ENCODE assay signal across 8 cellular contexts in genomic region chr17:76264425-76264754, GRCh38. TPM values are rescaled to one million over a fixed set of nuclear protein-coding genes. Genes with fewer than 3 reads are reported as not detected.
A peak's percentile ranks its signal among the peaks of the same experiment; 100 is the strongest.
DNase-seq lines count a peak whose midpoint lies in the region; ATAC-seq, FAIRE-seq and TF ChIP-seq lines count a peak whose summit lies in the region.

No MANE protein-coding gene starts in this region.

- peaks cover 5% of the 10 kb centered on the region for H3K36me3 ChIP-seq in CD4-positive, CD25-positive, alpha-beta regulatory T cell (ENCODE audit: control insufficient read depth, insufficient read depth, low read length)
- no peaks in the 10 kb centered on the region for H3K36me3 ChIP-seq in GM12878 (ENCODE audit: control insufficient read depth in 2 of 2, insufficient read depth in 2 of 2, low read length in 1 of 2)

- no peak for TF ChIP-seq CTCF in GM12878 (IDR thresholded peaks at IDR 0.05 in 2 of 3, conservative IDR thresholded peaks at IDR 0.05 in 1 of 3; ENCODE audit: control insufficient read depth in 2 of 3, extremely low read depth in 1 of 3, insufficient read depth in 1 of 3, low read depth in 3 of 3, low read length in 3 of 3)

- TF ChIP-seq EP300 in GM12878 (IDR thresholded peaks at IDR 0.05; ENCODE audit: borderline replicate concordance in 1 of 2, control insufficient read depth in 1 of 2, low read depth in 2 of 2, low read length in 2 of 2), result no peak

- H3K4me2 ChIP-seq in GM12878 (ENCODE audit: control insufficient read depth, insufficient read depth), result peak overlapping the region; percentile 44

- no TSS peak for BruUV-seq in GM12878 (replicated peaks; lab: Mats Ljungman, UMichigan)

- no peak for TF ChIP-seq POLR2A in GM12878 (IDR thresholded peaks at IDR 0.05; ENCODE audit: low read depth, low read length)

- H3K9ac ChIP-seq in GM12878 (ENCODE audit: control insufficient read depth, insufficient read depth, low read length), result peak overlapping the region; percentile 66

- no peak for TF ChIP-seq RAD21 in GM12878 (IDR thresholded peaks at IDR 0.05; ENCODE audit: insufficient read depth, low read depth, low read length)

- peaks cover 44% of the 10 kb centered on the region for H3K4me1 ChIP-seq in CD4-positive, CD25-positive, alpha-beta regulatory T cell (ENCODE audit: control insufficient read depth, insufficient read depth, low read length, poor library complexity, severe bottlenecking)
- peaks cover 50% of the 10 kb centered on the region for H3K4me1 ChIP-seq in GM12878 (ENCODE audit: control insufficient read depth, insufficient read depth, low read length)

- H3K27me3 Mint-ChIP-seq in CD4-positive, CD25-positive, alpha-beta regulatory T cell, result no peaks in the 10 kb centered on the region
- no peaks in the 10 kb centered on the region for H3K27me3 Mint-ChIP-seq in natural killer cell treated with Interleukin-12 subunit alpha and Interleukin-12 subunit beta and Interleukin-15 and Interleukin-18, amount 100 ng/mL, for 72 hours

- H3K4me3 Mint-ChIP-seq in CD4-positive, CD25-positive, alpha-beta regulatory T cell, result peak overlapping the region; percentile 82 to 94 (median 90)
- H3K4me3 Mint-ChIP-seq in natural killer cell treated with Interleukin-12 subunit alpha and Interleukin-12 subunit beta and Interleukin-15 and Interleukin-18, amount 100 ng/mL, for 72 hours, result peak overlapping the region; percentile 84

- POLR2A ChIA-PET in GM12878 (lab: Charles Lee), result interaction anchor here (0.6 to 17.9 kb wide), 13 partner anchors 8 to 480 kb away, joined by 3 to 427 read pairs (median 5); partner anchors contain the start of genes RNF157, UNK and WBP2

- H3K79me2 ChIP-seq in GM12878 (ENCODE audit: control insufficient read depth, insufficient read depth, low read length), result peaks cover 42% of the 10 kb centered on the region

- H4K20me1 ChIP-seq in GM12878 (ENCODE audit: control insufficient read depth, insufficient read depth), result no peaks in the 10 kb centered on the region

- H3K27me3 ChIP-seq in CD4-positive, CD25-positive, alpha-beta regulatory T cell (ENCODE audit: control insufficient read depth, insufficient read depth, low read length), result no peaks in the 10 kb centered on the region
- H3K27me3 ChIP-seq in GM12878 (replicated peaks in 1 of 2; ENCODE audit: control insufficient read depth in 2 of 2, insufficient read depth in 2 of 2, low read length in 1 of 2), result no peaks in the 10 kb centered on the region

- CTCF ChIA-PET in GM12878 (lab: Yijun Ruan, JAX), result interaction anchor here (0.9 to 7.9 kb wide), 9 partner anchors 9 to 85 kb away, joined by 3 to 82 read pairs (median 16); no protein-coding TSS in a partner anchor

- no peak overlapping the region for H2AFZ ChIP-seq in GM12878 (ENCODE audit: control insufficient read depth, low read depth, low read length)

- no peaks in the 10 kb centered on the region for H3K9me3 ChIP-seq in CD4-positive, CD25-positive, alpha-beta regulatory T cell (ENCODE audit: control insufficient read depth in 2 of 2, low read length in 2 of 2)
- H3K9me3 ChIP-seq in GM12878 (replicated peaks; ENCODE audit: control insufficient read depth, insufficient read depth, low read length), result no peaks in the 10 kb centered on the region

- no peak for DNase-seq in CD4-positive, CD25-positive, alpha-beta regulatory T cell
- DNase-seq in GM12878 (ENCODE audit: low read depth, low spot score), result no peak
- DNase-seq in natural killer cell treated with Interleukin-12 subunit alpha and Interleukin-12 subunit beta and Interleukin-15 and Interleukin-18, amount 100 ng/mL, for 72 hours (ENCODE audit: low spot score), result no peak
- no peak for DNase-seq in NCI-H446 (lab: John Stamatoyannopoulos, UW)
- no peak for DNase-seq in NCI-H345 (lab: John Stamatoyannopoulos, UW)
- no peak for DNase-seq in NCI-H2107 treated with DMSO at 0.1 percent for 48 hours (lab: John Stamatoyannopoulos, UW; ENCODE audit: unreplicated experiment)

- ATAC-seq in CD4-positive, CD25-positive, alpha-beta regulatory T cell (ENCODE audit: low read depth in 2 of 2), result no peak
- ATAC-seq in HG03039 (IDR thresholded peaks at IDR 0.05; ENCODE audit: unreplicated experiment) (peak; percentile 2), GM12878 (peak; percentile 0; the same call in 2 of the 3 replicates), HG02852 (IDR thresholded peaks at IDR 0.05; ENCODE audit: unreplicated experiment) (no peak)
- peak in 1 of 2 donors; percentile 0 for ATAC-seq in natural killer cell treated with Interleukin-12 subunit alpha and Interleukin-12 subunit beta and Interleukin-15 and Interleukin-18, amount 100 ng/mL, for 72 hours

- H3K27ac Mint-ChIP-seq in CD4-positive, CD25-positive, alpha-beta regulatory T cell, result peak overlapping the region; percentile 94 to 98 (median 95)
- H3K27ac Mint-ChIP-seq in natural killer cell treated with Interleukin-12 subunit alpha and Interleukin-12 subunit beta and Interleukin-15 and Interleukin-18, amount 100 ng/mL, for 72 hours, result peak overlapping the region; percentile 97 to 100

- WGBS in GM12878 (ENCODE audit: insufficient coverage, insufficient replicate concordance, low lambda C conversion rate, missing lambda C conversion rate), result 0% methylated on average over 9 of the region's 9 CpGs

- H3K4me1 Mint-ChIP-seq in CD4-positive, CD25-positive, alpha-beta regulatory T cell, result peaks cover 11 to 63% (median 41%) of the 10 kb centered on the region in 4 donors
- H3K4me1 Mint-ChIP-seq in natural killer cell treated with Interleukin-12 subunit alpha and Interleukin-12 subunit beta and Interleukin-15 and Interleukin-18, amount 100 ng/mL, for 72 hours (ENCODE audit: low read depth in 2 of 2), result peaks cover 47 to 50% of the 10 kb centered on the region in 2 donors

- in situ Hi-C loops in GM12878 (cut with MboI), result loop anchor here (5.0 to 25.0 kb wide), 4 partner anchors 77 to 1898 kb away; partner anchors contain the start of genes SYNGR2 and UNK

- peaks cover 0 to 3% (median 0%) of the 10 kb centered on the region in 7 donors for H3K9me3 Mint-ChIP-seq in CD4-positive, CD25-positive, alpha-beta regulatory T cell
- no peaks in the 10 kb centered on the region for H3K9me3 Mint-ChIP-seq in natural killer cell treated with Interleukin-12 subunit alpha and Interleukin-12 subunit beta and Interleukin-15 and Interleukin-18, amount 100 ng/mL, for 72 hours

- SMC1A ChIA-PET in GM12878 (lab: Charles Lee; ENCODE audit: uncharacterized antibody, unreplicated experiment), result interaction anchor here (0.5 to 8.3 kb wide), 13 partner anchors 8 to 368 kb away, joined by 3 to 226 read pairs (median 5); no protein-coding TSS in a partner anchor

- intact Hi-C loops in GM12878 (cut with micrococcal nuclease; ENCODE audit: unreplicated experiment), result loop anchor here (2.0 to 10.0 kb wide), 3 partner anchors 18 to 480 kb away; partner anchors contain the start of gene UNK

- H3K4me3 ChIP-seq in CD4-positive, CD25-positive, alpha-beta regulatory T cell (ENCODE audit: low read depth, low read length), result peak overlapping the region; percentile 63
- H3K4me3 ChIP-seq in GM12878, result peak overlapping the region; percentile 64

- peak overlapping the region; percentile 91 for H3K27ac ChIP-seq in CD4-positive, CD25-positive, alpha-beta regulatory T cell (ENCODE audit: insufficient read depth, low read length, poor library complexity, severe bottlenecking)
- H3K27ac ChIP-seq in GM12878 (ENCODE audit: control insufficient read depth, insufficient read depth), result peak overlapping the region; percentile 87

- RAD21 ChIA-PET in GM12878 (lab: Charles Lee; ENCODE audit: unreplicated experiment), result interaction anchor here (0.6 to 18.5 kb wide), 13 partner anchors 9 to 473 kb away, joined by 3 to 419 read pairs (median 14); partner anchors contain the start of gene SRSF2

- no peak for FAIRE-seq in GM12878 (lab: Jason Lieb, UNC)

- H3K36me3 Mint-ChIP-seq in CD4-positive, CD25-positive, alpha-beta regulatory T cell, result peaks cover 6% of the 10 kb centered on the region
- H3K36me3 Mint-ChIP-seq in natural killer cell treated with Interleukin-12 subunit alpha and Interleukin-12 subunit beta and Interleukin-15 and Interleukin-18, amount 100 ng/mL, for 72 hours, result peaks cover 7% of the 10 kb centered on the region

RNA-seq across cellular contexts. Expression of gene UBALD2, which starts 0.8 kb away (rescaled TPM):
- 247 TPM for total RNA-seq in CD4-positive, CD25-positive, alpha-beta regulatory T cell
- 1 to 10 TPM; 3.9 to 9.2 (median 7.3) TPM for polyA plus RNA-seq in CD4-positive, CD25-positive, alpha-beta regulatory T cell
- 10.7 and 18.0 TPM in 2 replicates for total RNA-seq in GM12878 (2013; cell fraction: nucleolus; rRNA removed)
- total RNA-seq in GM12878 (2014; rRNA removed), result 54.7 and 63.4 TPM in 2 replicates
- 12.3 and 17.1 TPM in 2 replicates for total RNA-seq in GM12878 (2014; rRNA removed; fragmentation: Illumina TruSeq; extraction: Trizol)
- 130 and 132 TPM in 2 replicates for total RNA-seq in GM12878 (2021)
- 44.7 TPM for polyA plus RNA-seq in GM12878 (2011; ENCODE audit: low read depth)
- polyA plus RNA-seq in GM12878 (2011; rRNA removed), result 50.3 and 165 TPM in 2 replicates
- polyA plus RNA-seq in GM12878 (2011; cell fraction: cytosol; rRNA removed), result 54.9 and 77.4 TPM in 2 replicates
- polyA plus RNA-seq in GM12878 (2011; cell fraction: nucleus; rRNA removed), result 56.6 and 64.5 TPM in 2 replicates
- 98.6 and 132 TPM in 2 replicates for polyA plus RNA-seq in GM12878 (2012)
- polyA plus RNA-seq in GM12878 (2014; fragmentation: Illumina TruSeq; extraction: Trizol), result 12.1 and 24.0 TPM in 2 replicates
- 10 to 100 TPM in 1 of 2 experiments, 1 to 10 TPM in 1; 4.4 to 16.4 TPM for polyA plus RNA-seq in GM12878 (2014; fragmentation: Nextera tagmentation; extraction: Ambion mirVana)
- 66.4 and 81.1 TPM in 2 replicates for polyA plus RNA-seq in GM12878 (2014; rRNA removed)
- polyA plus RNA-seq in GM12878 (2016; fragmentation: Nextera tagmentation; extraction: Ambion mirVana), result 1 to 10 TPM; 2.8 TPM
- polyA minus RNA-seq in GM12878 (2011; rRNA and poly(A)+ RNA removed), result 24.4 and 40.4 TPM in 2 replicates
- 55.5 and 60.7 TPM in 2 replicates for polyA minus RNA-seq in GM12878 (2011; cell fraction: cytosol; rRNA and poly(A)+ RNA removed)
- 18.3 and 30.3 TPM in 2 replicates for polyA minus RNA-seq in GM12878 (2011; cell fraction: nucleus; rRNA and poly(A)+ RNA removed)
- 100 to 1,000 TPM; 216 to 262 TPM for total RNA-seq in natural killer cell treated with Interleukin-12 subunit alpha and Interleukin-12 subunit beta and Interleukin-15 and Interleukin-18, amount 100 ng/mL, for 72 hours

RNA-seq across cellular contexts. Expression of gene RNF157, which starts 24.1 kb away (rescaled TPM):
- total RNA-seq in CD4-positive, CD25-positive, alpha-beta regulatory T cell, result 17.7 TPM
- polyA plus RNA-seq in CD4-positive, CD25-positive, alpha-beta regulatory T cell, result 1 to 10 TPM; 3.3 to 5.6 (median 4.3) TPM
- 1.4 and 2.8 TPM in 2 replicates for total RNA-seq in GM12878 (2013; cell fraction: nucleolus; rRNA removed)
- total RNA-seq in GM12878 (2014; rRNA removed), result 9.7 and 10.4 TPM in 2 replicates
- 10.4 and 11.8 TPM in 2 replicates for total RNA-seq in GM12878 (2014; rRNA removed; fragmentation: Illumina TruSeq; extraction: Trizol)
- total RNA-seq in GM12878 (2021), result 14.8 and 17.9 TPM in 2 replicates
- polyA plus RNA-seq in GM12878 (2011; ENCODE audit: low read depth), result 5.8 TPM
- polyA plus RNA-seq in GM12878 (2011; rRNA removed), result 6.0 and 7.3 TPM in 2 replicates
- polyA plus RNA-seq in GM12878 (2011; cell fraction: cytosol; rRNA removed), result 7.3 and 8.6 TPM in 2 replicates
- 3.7 and 4.7 TPM in 2 replicates for polyA plus RNA-seq in GM12878 (2011; cell fraction: nucleus; rRNA removed)
- polyA plus RNA-seq in GM12878 (2012), result 6.4 and 8.4 TPM in 2 replicates
- polyA plus RNA-seq in GM12878 (2014; fragmentation: Illumina TruSeq; extraction: Trizol), result 14.1 and 15.9 TPM in 2 replicates
- polyA plus RNA-seq in GM12878 (2014; fragmentation: Nextera tagmentation; extraction: Ambion mirVana), result 1 to 10 TPM; 5.2 to 9.5 TPM
- polyA plus RNA-seq in GM12878 (2014; rRNA removed), result 12.1 and 12.3 TPM in 2 replicates
- 1 to 10 TPM; 1.4 to 3.4 TPM for polyA plus RNA-seq in GM12878 (2016; fragmentation: Nextera tagmentation; extraction: Ambion mirVana)
- 6.6 and 10.4 TPM in 2 replicates for polyA minus RNA-seq in GM12878 (2011; rRNA and poly(A)+ RNA removed)
- 3.1 and 4.8 TPM in 2 replicates for polyA minus RNA-seq in GM12878 (2011; cell fraction: cytosol; rRNA and poly(A)+ RNA removed)
- polyA minus RNA-seq in GM12878 (2011; cell fraction: nucleus; rRNA and poly(A)+ RNA removed), result 2.5 and 6.2 TPM in 2 replicates
- total RNA-seq in natural killer cell treated with Interleukin-12 subunit alpha and Interleukin-12 subunit beta and Interleukin-15 and Interleukin-18, amount 100 ng/mL, for 72 hours, result 100 to 1,000 TPM in 1 of 2 donors, 10 to 100 TPM in 1; 46.6 to 124 TPM

RNA-seq across cellular contexts. Expression of gene QRICH2, which starts 43.7 kb away (rescaled TPM):
- 2.2 TPM for total RNA-seq in CD4-positive, CD25-positive, alpha-beta regulatory T cell
- polyA plus RNA-seq in CD4-positive, CD25-positive, alpha-beta regulatory T cell, result under 1 TPM in 1 of 4 donors, not detected in 3; 0.50 TPM
- total RNA-seq in GM12878 (2013; cell fraction: nucleolus; rRNA removed), result 1.3 and 1.8 TPM in 2 replicates
- total RNA-seq in GM12878 (2014; rRNA removed) (0.23 and 0.27 TPM in 2 replicates), GM12878 (2014; rRNA removed; fragmentation: Illumina TruSeq; extraction: Trizol) (0.18 and 0.27 TPM in 2 replicates), GM12878 (2021) (0.35 and 0.72 TPM in 2 replicates)
- polyA plus RNA-seq in GM12878 (2011; ENCODE audit: low read depth), result 0.17 TPM
- polyA plus RNA-seq in GM12878 (2011; rRNA removed) (0.07 and 0.15 TPM in 2 replicates), GM12878 (2014; fragmentation: Illumina TruSeq; extraction: Trizol) (0.12 TPM in 1 of 2 replicates, not detected in the other), GM12878 (2014; fragmentation: Nextera tagmentation; extraction: Ambion mirVana) (under 1 TPM; 0.04 to 0.05 TPM), GM12878 (2014; rRNA removed) (0.44 and 0.58 TPM in 2 replicates), GM12878 (2016; fragmentation: Nextera tagmentation; extraction: Ambion mirVana) (under 1 TPM; 0.51 to 0.54 TPM)
- polyA plus RNA-seq in GM12878 (2011; cell fraction: cytosol; rRNA removed), result 0.22 and 0.28 TPM in 2 replicates
- 0.73 and 0.76 TPM in 2 replicates for polyA plus RNA-seq in GM12878 (2011; cell fraction: nucleus; rRNA removed)
- 0.27 and 0.32 TPM in 2 replicates for polyA plus RNA-seq in GM12878 (2012)
- polyA minus RNA-seq in GM12878 (2011; rRNA and poly(A)+ RNA removed), result 1.4 and 1.8 TPM in 2 replicates
- 0.31 TPM in 1 of 2 replicates, not detected in the other for polyA minus RNA-seq in GM12878 (2011; cell fraction: cytosol; rRNA and poly(A)+ RNA removed)
- polyA minus RNA-seq in GM12878 (2011; cell fraction: nucleus; rRNA and poly(A)+ RNA removed), result 0.36 and 1.1 TPM in 2 replicates
- total RNA-seq in natural killer cell treated with Interleukin-12 subunit alpha and Interleukin-12 subunit beta and Interleukin-15 and Interleukin-18, amount 100 ng/mL, for 72 hours, result 1 to 10 TPM; 4.1 to 5.9 TPM

Comparison
In these comparisons a context has a peak if more than half of its experiments do, and no peak if none do; other contexts are left out.
1. ATAC-seq: peak in HG03039 (single experiment) and GM12878 (single experiment); none in CD4-positive, CD25-positive, alpha-beta regulatory T cell (0 of 2) and HG02852 (single experiment).